Comparison of ENCODE assay signal across 17 cellular contexts in the genomic region with DNA sequence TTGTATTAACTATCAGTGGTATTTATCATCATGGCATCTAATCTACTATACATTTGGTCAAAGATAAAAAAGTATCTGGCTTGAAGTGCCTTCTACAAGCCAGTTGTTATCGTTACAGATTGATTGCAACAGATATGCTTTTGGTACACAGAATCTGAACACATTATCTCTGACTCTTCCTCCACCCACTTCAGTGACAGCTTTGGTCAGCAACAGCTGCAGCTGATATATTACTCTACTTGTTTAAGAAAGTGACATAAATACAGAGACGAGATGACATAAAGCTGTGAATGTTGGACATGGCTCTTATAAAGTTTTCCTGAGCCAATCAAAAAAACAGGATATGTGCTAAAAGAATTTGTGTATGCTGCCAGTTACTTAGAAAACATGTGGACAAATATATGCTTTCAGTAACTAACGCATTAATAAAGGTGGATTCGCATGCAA.
A peak's percentile ranks its signal among the peaks of the same experiment; 100 is the strongest.
DNase-seq lines count a peak whose midpoint lies in the region; ATAC-seq and TF ChIP-seq lines count a peak whose summit lies in the region.
"Had no signal": no experiment of that assay in that cellular context is flagged by ENCODE, and none has a peak within 500 bp of the region (broad histone marks: within the 10 kb centered on the region; RNA-seq: fewer than 3 reads in every experiment).

No MANE protein-coding gene starts in this region.

- peak overlapping the region; percentile 47 for H3K4me3 Mint-ChIP-seq in activated T-cell treated with anti-CD3 and anti-CD28 coated beads, Interleukin-2, amount 50 U/mL, for 24 hours
- peak overlapping the region; percentile 78 for H3K4me3 Mint-ChIP-seq in T-helper 17 cell
- no peak overlapping the region for H3K4me3 Mint-ChIP-seq in stimulated activated memory B cell treated with anti-CD40 and anti-IgM and Interleukin-4, amounts not matched to agents 10 μg/mL and 1 μg/mL and 100 μg/mL, for 72 hours
- H3K4me3 Mint-ChIP-seq: H9, neural crest cell had no signal

- H3K36me3 Mint-ChIP-seq in activated T-cell treated with anti-CD3 and anti-CD28 coated beads, Interleukin-2, amount 50 U/mL, for 24 hours (ENCODE audit: low read depth), result peaks cover 19% of the 10 kb centered on the region
- no peaks in the 10 kb centered on the region for H3K36me3 Mint-ChIP-seq in T-helper 17 cell (ENCODE audit: low read depth)
- no peaks in the 10 kb centered on the region for H3K36me3 Mint-ChIP-seq in stimulated activated memory B cell treated with anti-CD40 and anti-IgM and Interleukin-4, amounts not matched to agents 10 μg/mL and 1 μg/mL and 100 μg/mL, for 72 hours

- no peaks in the 10 kb centered on the region for H3K9me3 Mint-ChIP-seq in activated T-cell treated with anti-CD3 and anti-CD28 coated beads, Interleukin-2, amount 50 U/mL, for 24 hours
- no peaks in the 10 kb centered on the region for H3K9me3 Mint-ChIP-seq in stimulated activated memory B cell treated with anti-CD40 and anti-IgM and Interleukin-4, amounts not matched to agents 10 μg/mL and 1 μg/mL and 100 μg/mL, for 72 hours
- H3K9me3 Mint-ChIP-seq: H9, neural crest cell had no signal

- no peaks in the 10 kb centered on the region for H3K27me3 ChIP-seq in tibial artery
- H3K27me3 ChIP-seq: SJCRH30 had no signal

- DNase-seq in activated T-cell treated with anti-CD3 and anti-CD28 coated beads, Interleukin-2, amount 50 U/mL, for 24 hours, result no peak
- DNase-seq in activated T-cell treated with anti-CD3 and anti-CD28 coated beads for 4 hours (no peak), T-helper 17 cell (no peak), fibroblast of villous mesenchyme (ENCODE audit: low read depth) (peak; percentile 64), tibial artery (no peak), NCI-H526 (lab: John Stamatoyannopoulos, UW) (no peak)
- DNase-seq: ACHN, DND-41, H9, NCI-H1436 treated with DMSO at 0.1 percent for 48 hours, NCI-H69, WERI-Rb-1 had no signal

- H3K4me1 ChIP-seq in tibial artery, result peaks cover 0 to 46% (median 9%) of the 10 kb centered on the region in 4 donors

- H3K27me3 Mint-ChIP-seq in activated T-cell treated with anti-CD3 and anti-CD28 coated beads, Interleukin-2, amount 50 U/mL, for 24 hours, result no peaks in the 10 kb centered on the region
- H3K27me3 Mint-ChIP-seq in T-helper 17 cell, result no peaks in the 10 kb centered on the region
- H3K27me3 Mint-ChIP-seq in stimulated activated memory B cell treated with anti-CD40 and anti-IgM and Interleukin-4, amounts not matched to agents 10 μg/mL and 1 μg/mL and 100 μg/mL, for 72 hours, result no peaks in the 10 kb centered on the region

- ATAC-seq in T-helper 17 cell (no peak), HG03460 (IDR thresholded peaks at IDR 0.05; ENCODE audit: unreplicated experiment) (no peak)
- no peak for ATAC-seq in stimulated activated memory B cell treated with anti-CD40 and anti-IgM and Interleukin-4, amounts not matched to agents 10 μg/mL and 1 μg/mL and 100 μg/mL, for 72 hours

- intact Hi-C loops in tibial artery (cut with DNase I; ENCODE audit: low total_unique reads), result no loop called here

- H3K4me3 ChIP-seq in fibroblast of villous mesenchyme (ENCODE audit: low read depth, low read length), result no peak overlapping the region
- no peak overlapping the region for H3K4me3 ChIP-seq in tibial artery
- H3K4me3 ChIP-seq: SJCRH30, smooth muscle cell had no signal

- H3K4me1 Mint-ChIP-seq in activated T-cell treated with anti-CD3 and anti-CD28 coated beads, Interleukin-2, amount 50 U/mL, for 24 hours (ENCODE audit: low read depth), result peaks cover 79% of the 10 kb centered on the region
- peaks cover 61% of the 10 kb centered on the region for H3K4me1 Mint-ChIP-seq in T-helper 17 cell
- peaks cover 62% of the 10 kb centered on the region for H3K4me1 Mint-ChIP-seq in stimulated activated memory B cell treated with anti-CD40 and anti-IgM and Interleukin-4, amounts not matched to agents 10 μg/mL and 1 μg/mL and 100 μg/mL, for 72 hours

- no peak overlapping the region for H3K27ac ChIP-seq in tibial artery
- H3K27ac ChIP-seq: SJCRH30, WERI-Rb-1 had no signal

- no peak for TF ChIP-seq CTCF in fibroblast of villous mesenchyme (IDR thresholded peaks at IDR 0.05; ENCODE audit: insufficient read depth, low read depth, low read length)
- TF ChIP-seq CTCF in tibial artery (IDR thresholded peaks at IDR 0.05), result no peak

- peak overlapping the region; percentile 81 for H3K27ac Mint-ChIP-seq in activated T-cell treated with anti-CD3 and anti-CD28 coated beads, Interleukin-2, amount 50 U/mL, for 24 hours
- H3K27ac Mint-ChIP-seq in T-helper 17 cell, result peak overlapping the region; percentile 99
- peak overlapping the region; percentile 63 for H3K27ac Mint-ChIP-seq in stimulated activated memory B cell treated with anti-CD40 and anti-IgM and Interleukin-4, amounts not matched to agents 10 μg/mL and 1 μg/mL and 100 μg/mL, for 72 hours
- H3K27ac Mint-ChIP-seq: H9 had no signal

- H3K36me3 ChIP-seq in tibial artery, result no peaks in the 10 kb centered on the region
- H3K36me3 ChIP-seq: SJCRH30, WERI-Rb-1 had no signal

- H3K9me3 ChIP-seq in T-helper 17 cell (ENCODE audit: control insufficient read depth, low read length, poor library complexity, severe bottlenecking), result no peaks in the 10 kb centered on the region
- H3K9me3 ChIP-seq in tibial artery, result no peaks in the 10 kb centered on the region
- H3K9me3 ChIP-seq: SJCRH30 had no signal
